Comparison of ENCODE assay signal across 25 cellular contexts in the genomic region with DNA sequence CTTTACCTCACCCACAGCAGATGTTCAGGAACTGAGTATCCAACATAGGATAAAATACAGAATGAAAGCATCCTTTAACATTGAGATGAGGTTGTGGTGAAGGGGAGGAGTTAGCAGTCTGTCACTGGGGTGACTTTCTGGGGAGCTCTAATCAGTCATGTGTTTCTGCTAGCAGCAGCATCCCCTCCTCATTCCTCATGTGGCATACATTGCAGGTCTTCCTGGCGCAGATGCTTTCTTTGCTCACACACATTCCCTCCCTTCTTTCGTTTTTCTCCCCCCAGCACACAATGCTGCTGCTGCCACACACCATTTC.
"Had no signal": no experiment of that assay in that cellular context is flagged by ENCODE, and none has a peak within 500 bp of the region (broad histone marks: within the 10 kb centered on the region; RNA-seq: fewer than 3 reads in every experiment).

No MANE protein-coding gene starts in this region.

- H3K4me3 ChIP-seq: breast epithelium, heart left ventricle, right lobe of liver, upper lobe of left lung had no signal

- H3K36me3 Mint-ChIP-seq: activated naive CD8-positive, alpha-beta T cell treated with anti-CD3 and anti-CD28 coated beads for 36 hours; naive thymus-derived CD4-positive, alpha-beta T cell; stimulated activated effector memory CD8-positive, alpha-beta T cell treated with anti-CD3 and anti-CD28 coated beads, Interleukin-12 subunit alpha, Interleukin-12 subunit beta, amount 100 ng/mL, for 72 hours had no signal

- H3K27ac Mint-ChIP-seq: activated B cell treated with CpG ODN at 0.5 μM for 24 hours; activated CD4-positive, alpha-beta T cell treated with anti-CD3 and anti-CD28 coated beads for 36 hours; activated naive CD8-positive, alpha-beta T cell treated with anti-CD3 and anti-CD28 coated beads for 36 hours; naive thymus-derived CD4-positive, alpha-beta T cell; stimulated activated naive CD8-positive, alpha-beta T cell treated with anti-CD3 and anti-CD28 coated beads, Interleukin-15, amount 100 ng/mL, for 72 hours; T-helper 1 cell treated with Interleukin-12 subunit alpha and Interleukin-12 subunit beta and Interleukin-4 antibody, amounts not matched to agents 30 μg/mL and 1 μg/mL, for 36 hours had no signal

- H3K4me1 Mint-ChIP-seq: activated B cell treated with CpG ODN at 0.5 μM for 24 hours; activated CD4-positive, alpha-beta T cell treated with anti-CD3 and anti-CD28 coated beads for 36 hours; activated naive CD8-positive, alpha-beta T cell treated with anti-CD3 and anti-CD28 coated beads for 36 hours; stimulated activated effector memory CD8-positive, alpha-beta T cell treated with anti-CD3 and anti-CD28 coated beads, Interleukin-12 subunit alpha, Interleukin-12 subunit beta, amount 100 ng/mL, for 72 hours; stimulated activated naive CD8-positive, alpha-beta T cell treated with anti-CD3 and anti-CD28 coated beads, Interleukin-15, amount 100 ng/mL, for 72 hours had no signal

- H3K36me3 ChIP-seq: breast epithelium, heart left ventricle, right lobe of liver, upper lobe of left lung had no signal

- H3K9me3 Mint-ChIP-seq: activated naive CD8-positive, alpha-beta T cell treated with anti-CD3 and anti-CD28 coated beads for 36 hours; activated T-cell treated with anti-CD3 and anti-CD28 coated beads, Interleukin-2, amount 50 U/mL, for 4 hours; stimulated activated effector memory CD8-positive, alpha-beta T cell treated with anti-CD3 and anti-CD28 coated beads, Interleukin-12 subunit alpha, Interleukin-12 subunit beta, amount 100 ng/mL, for 72 hours; stimulated activated naive CD8-positive, alpha-beta T cell treated with anti-CD3 and anti-CD28 coated beads, Interleukin-15, amount 100 ng/mL, for 72 hours; T-helper 1 cell treated with Interleukin-12 subunit alpha and Interleukin-12 subunit beta and Interleukin-4 antibody, amounts not matched to agents 30 μg/mL and 1 μg/mL, for 36 hours had no signal

- H3K4me3 Mint-ChIP-seq: activated B cell treated with CpG ODN at 0.5 μM for 24 hours; activated CD4-positive, alpha-beta T cell treated with anti-CD3 and anti-CD28 coated beads for 36 hours; activated naive CD8-positive, alpha-beta T cell treated with anti-CD3 and anti-CD28 coated beads for 36 hours; activated T-cell treated with anti-CD3 and anti-CD28 coated beads, Interleukin-2, amount 50 U/mL, for 4 hours; naive thymus-derived CD4-positive, alpha-beta T cell; stimulated activated effector memory CD8-positive, alpha-beta T cell treated with anti-CD3 and anti-CD28 coated beads, Interleukin-12 subunit alpha, Interleukin-12 subunit beta, amount 100 ng/mL, for 72 hours; stimulated activated naive CD8-positive, alpha-beta T cell treated with anti-CD3 and anti-CD28 coated beads, Interleukin-15, amount 100 ng/mL, for 72 hours; T-helper 1 cell treated with Interleukin-12 subunit alpha and Interleukin-12 subunit beta and Interleukin-4 antibody, amounts not matched to agents 30 μg/mL and 1 μg/mL, for 36 hours had no signal

- H3K27ac ChIP-seq: epithelial cell of prostate, heart left ventricle, right lobe of liver had no signal

- DNase-seq: activated B cell treated with CpG ODN at 0.5 μM for 24 hours; activated CD4-positive, alpha-beta T cell treated with anti-CD3 and anti-CD28 coated beads for 36 hours; activated CD4-positive, alpha-beta T cell treated with anti-CD3 and anti-CD28 coated beads, Interleukin-2, amount 50 U/mL, for 4 hours; activated CD8-positive, alpha-beta memory T cell treated with anti-CD3 and anti-CD28 coated beads for 24 hours; activated CD8-positive, alpha-beta memory T cell treated with anti-CD3 and anti-CD28 coated beads, Interleukin-2, amount 50 U/mL, for 48 hours; activated naive CD4-positive, alpha-beta T cell treated with Interleukin-2 at 50 U/mL for 16 hours; activated naive CD8-positive, alpha-beta T cell treated with anti-CD3 and anti-CD28 coated beads for 36 hours; activated T-cell treated with anti-CD3 and anti-CD28 coated beads, Interleukin-2, amount 50 U/mL, for 4 hours; cerebellar nuclear complex; cortex of kidney; heart left ventricle; left colon; mesendoderm; naive thymus-derived CD4-positive, alpha-beta T cell; occipital lobe; right lobe of liver; small intestine; stimulated activated CD4-positive, alpha-beta T cell treated with anti-CD3 and anti-CD28 coated beads, Interleukin-2, amount 100 ng/mL, for 24 hours; stimulated activated naive CD8-positive, alpha-beta T cell treated with anti-CD3 and anti-CD28 coated beads, Interleukin-15, amount 100 ng/mL, for 72 hours; T1000; upper lobe of left lung had no signal

- ATAC-seq: activated CD4-positive, alpha-beta T cell treated with anti-CD3 and anti-CD28 coated beads for 36 hours; activated T-cell treated with anti-CD3 and anti-CD28 coated beads, Interleukin-2, amount 50 U/mL, for 4 hours; heart left ventricle; naive thymus-derived CD4-positive, alpha-beta T cell; right lobe of liver; stimulated activated effector memory CD8-positive, alpha-beta T cell treated with anti-CD3 and anti-CD28 coated beads, Interleukin-12 subunit alpha, Interleukin-12 subunit beta, amount 100 ng/mL, for 72 hours; stimulated activated naive CD8-positive, alpha-beta T cell treated with anti-CD3 and anti-CD28 coated beads, Interleukin-15, amount 100 ng/mL, for 72 hours had no signal

- H3K4me1 ChIP-seq: breast epithelium, heart left ventricle had no signal

- H3K9me3 ChIP-seq: breast epithelium, right lobe of liver, upper lobe of left lung had no signal

- H3K27me3 ChIP-seq: breast epithelium, right lobe of liver, upper lobe of left lung had no signal
